8 cellular contexts compared by ENCODE assay signal in genomic region chr14:72926292-72927028, GRCh38. TPM values are rescaled to one million over a fixed set of nuclear protein-coding genes. Genes with fewer than 3 reads are reported as not detected.
A peak's percentile ranks its signal among the peaks of the same experiment; 100 is the strongest.
DNase-seq lines count a peak whose midpoint lies in the region; ATAC-seq and TF ChIP-seq lines count a peak whose summit lies in the region.

A gene with protein sequence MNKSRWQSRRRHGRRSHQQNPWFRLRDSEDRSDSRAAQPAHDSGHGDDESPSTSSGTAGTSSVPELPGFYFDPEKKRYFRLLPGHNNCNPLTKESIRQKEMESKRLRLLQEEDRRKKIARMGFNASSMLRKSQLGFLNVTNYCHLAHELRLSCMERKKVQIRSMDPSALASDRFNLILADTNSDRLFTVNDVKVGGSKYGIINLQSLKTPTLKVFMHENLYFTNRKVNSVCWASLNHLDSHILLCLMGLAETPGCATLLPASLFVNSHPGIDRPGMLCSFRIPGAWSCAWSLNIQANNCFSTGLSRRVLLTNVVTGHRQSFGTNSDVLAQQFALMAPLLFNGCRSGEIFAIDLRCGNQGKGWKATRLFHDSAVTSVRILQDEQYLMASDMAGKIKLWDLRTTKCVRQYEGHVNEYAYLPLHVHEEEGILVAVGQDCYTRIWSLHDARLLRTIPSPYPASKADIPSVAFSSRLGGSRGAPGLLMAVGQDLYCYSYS (plus strand): TSS chr14:72926464. CDS start chr14:72937979, 11,515 bp downstream.

- H3K9me3 ChIP-seq in BLaER1 (peaks cover 7% of the 10 kb centered on the region; the same call in 1 of the 2 replicates), colonic mucosa (no peaks in the 10 kb centered on the region)

- DNase-seq in NCI-H526 (lab: John Stamatoyannopoulos, UW) (peak; percentile 98), colonic mucosa (peak; percentile 98), kidney glomerular epithelial cell (lab: John Stamatoyannopoulos, UW) (peak; percentile 98)
- DNase-seq in activated CD4-positive, alpha-beta T cell treated with anti-CD3 and anti-CD28 coated beads for 4 hours = peak; percentile 92 to 95
- DNase-seq in stimulated activated CD4-positive, alpha-beta T cell treated with anti-CD3 and anti-CD28 coated beads, Interleukin-1b, Interleukin-23, amount 100 ng/mL, for 4 hours (ENCODE audit: low read depth in 2 of 2) = peak; percentile 63 to 87

- no peak for TF ChIP-seq CTCF in colonic mucosa (IDR thresholded peaks at IDR 0.05)

- H3K36me3 ChIP-seq in BLaER1 (peaks cover 20% of the 10 kb centered on the region), colonic mucosa (no peaks in the 10 kb centered on the region)

- H3K4me1 ChIP-seq in BLaER1 = peaks cover 18% of the 10 kb centered on the region
- no peaks in the 10 kb centered on the region for H3K4me1 ChIP-seq in colonic mucosa

- H3K9ac ChIP-seq in BLaER1 (peak within 1 kb of the TSS; percentile 84), colonic mucosa (ENCODE audit: low read depth in 2 of 2, low read length in 2 of 2) (peak within 1 kb of the TSS; percentile 61 to 93)

- peaks cover 29% of the 10 kb centered on the region for H4K20me1 ChIP-seq in BLaER1

- ATAC-seq in GM19328 (IDR thresholded peaks at IDR 0.05; ENCODE audit: unreplicated experiment) (peak; percentile 96), HG03469 (IDR thresholded peaks at IDR 0.05; ENCODE audit: unreplicated experiment) (peak; percentile 89)

- H3K27ac ChIP-seq in BLaER1 = peak within 1 kb of the TSS; percentile 76
- H3K27ac ChIP-seq in colonic mucosa = peak within 1 kb of the TSS; percentile 72

- H3K4me3 ChIP-seq in BLaER1 (peak within 1 kb of the TSS; percentile 81), colonic mucosa (peak within 1 kb of the TSS; percentile 71)

- no peaks in the 10 kb centered on the region for H3K27me3 ChIP-seq in BLaER1
- no peaks in the 10 kb centered on the region for H3K27me3 ChIP-seq in colonic mucosa

- peak within 1 kb of the TSS; percentile 88 for H3K4me2 ChIP-seq in BLaER1

- intact Hi-C loops in colonic mucosa (cut with DNase I) = no loop called here

RNA-seq across cellular contexts. Expression of the gene that starts here (rescaled TPM):
- 10 to 100 TPM in 1 of 2 donors, 1 to 10 TPM in 1; 8.3 to 11.3 TPM for total RNA-seq in colonic mucosa

Comparison
In these comparisons a context has a peak if more than half of its experiments do, and no peak if none do; other contexts are left out.
1. Peak in every context shown above with its lines: DNase-seq, ATAC-seq, H3K4me3 ChIP-seq and H3K27ac ChIP-seq.